ENCODE assay signal across 1 cellular context in genomic region chr16:81385031-81385756, GRCh38.
TF ChIP-seq lines count a peak whose summit lies in the region.

No MANE protein-coding gene starts in this region.

TF ChIP-seq in endothelial cell of umbilical vein, 7 proteins besides CTCF, POLR2A, EP300 and RAD21:
- TF ChIP-seq JUN (IDR thresholded peaks at IDR 0.05; ENCODE audit: borderline replicate concordance, insufficient read depth, insufficient read length, low read depth), result peak; percentile 84
- peak; percentile 8 for TF ChIP-seq MAX (IDR thresholded peaks at IDR 0.05; ENCODE audit: insufficient read depth, insufficient read length)
- peak; percentile 62 for TF ChIP-seq POLR2AphosphoS5 (IDR thresholded peaks at IDR 0.05; ENCODE audit: insufficient read depth, low read depth, low read length)
- TF ChIP-seq FOS (IDR thresholded peaks at IDR 0.05; ENCODE audit: borderline replicate concordance, insufficient read depth, low read length), result peak; percentile 71
- no peak for TF ChIP-seq GATA2 (IDR thresholded peaks at IDR 0.05; ENCODE audit: insufficient read depth, insufficient read length, low read depth, low read length)
- TF ChIP-seq MYC (IDR thresholded peaks at IDR 0.05; ENCODE audit: low read depth, low read length), result no peak
- TF ChIP-seq EZH2 (IDR thresholded peaks at IDR 0.05; ENCODE audit: borderline replicate concordance, low read depth, low read length, severe bottlenecking), result no peak
